16 cellular contexts compared by ENCODE assay signal in the genomic region with DNA sequence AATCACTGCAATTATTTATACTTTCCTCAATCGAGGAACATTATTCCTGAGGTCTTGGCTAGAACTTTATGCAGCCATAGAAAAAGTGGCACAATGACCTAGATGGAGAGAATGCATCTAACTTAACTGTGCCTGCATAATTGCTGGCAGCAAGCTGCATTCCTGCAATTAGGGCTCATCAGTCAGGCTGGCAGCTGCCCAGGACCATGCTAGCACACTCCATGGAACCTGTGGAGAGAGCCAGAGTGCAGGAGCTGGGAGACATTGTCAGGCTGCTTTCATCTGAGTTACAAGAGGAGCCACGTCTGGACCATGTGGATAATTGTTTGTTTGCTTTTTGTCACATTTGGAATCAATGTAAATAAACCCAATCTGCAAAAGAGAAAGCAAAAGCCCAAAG.
DNase-seq lines count a peak whose midpoint lies in the region; ATAC-seq and TF ChIP-seq lines count a peak whose summit lies in the region.
"Had no signal": no experiment of that assay in that cellular context is flagged by ENCODE, and none has a peak within 500 bp of the region (broad histone marks: within the 10 kb centered on the region; RNA-seq: fewer than 3 reads in every experiment).

No MANE protein-coding gene starts in this region.

- H3K4me1 ChIP-seq in cardiac muscle cell (ENCODE audit: low read depth), result peaks cover 5% of the 10 kb centered on the region
- H3K4me1 ChIP-seq: gastrocnemius medialis, suprapubic skin had no signal

- ATAC-seq in HG03025 (IDR thresholded peaks at IDR 0.05; ENCODE audit: low FRiP score, unreplicated experiment), result no peak
- ATAC-seq in HG03439 (IDR thresholded peaks at IDR 0.05; ENCODE audit: unreplicated experiment), result no peak
- ATAC-seq in GM21825 (IDR thresholded peaks at IDR 0.05; ENCODE audit: unreplicated experiment), result no peak
- ATAC-seq: gastrocnemius medialis, left colon had no signal

- no peaks in the 10 kb centered on the region for H3K9me3 Mint-ChIP-seq in chondrocyte (ENCODE audit: low read depth)
- H3K9me3 Mint-ChIP-seq: activated B cell treated with CpG ODN at 0.5 μM for 24 hours had no signal

- no peak overlapping the region for H3K4me3 Mint-ChIP-seq in chondrocyte (ENCODE audit: unreplicated experiment)
- H3K4me3 Mint-ChIP-seq: activated B cell treated with CpG ODN at 0.5 μM for 24 hours; activated T-cell treated with anti-CD3 and anti-CD28 coated beads, Interleukin-2, amount 50 U/mL, for 24 hours; central memory CD8-positive, alpha-beta T cell had no signal

- H3K27me3 Mint-ChIP-seq in chondrocyte (ENCODE audit: low read depth), result no peaks in the 10 kb centered on the region
- H3K27me3 Mint-ChIP-seq: activated T-cell treated with anti-CD3 and anti-CD28 coated beads, Interleukin-2, amount 50 U/mL, for 24 hours; central memory CD8-positive, alpha-beta T cell had no signal

- no peaks in the 10 kb centered on the region for H3K9me3 ChIP-seq in cardiac muscle cell (ENCODE audit: low read depth)
- H3K9me3 ChIP-seq: gastrocnemius medialis, suprapubic skin had no signal

- no peaks in the 10 kb centered on the region for H3K36me3 ChIP-seq in cardiac muscle cell
- H3K36me3 ChIP-seq: gastrocnemius medialis, suprapubic skin had no signal

- no peak overlapping the region for H3K4me3 ChIP-seq in cardiac muscle cell
- H3K4me3 ChIP-seq: gastrocnemius medialis, suprapubic skin had no signal

- H3K27ac Mint-ChIP-seq in chondrocyte (ENCODE audit: unreplicated experiment), result no peak overlapping the region
- H3K27ac Mint-ChIP-seq: activated B cell treated with CpG ODN at 0.5 μM for 24 hours; activated T-cell treated with anti-CD3 and anti-CD28 coated beads, Interleukin-2, amount 50 U/mL, for 24 hours had no signal

- H3K36me3 Mint-ChIP-seq in chondrocyte (ENCODE audit: low read depth), result no peaks in the 10 kb centered on the region

- H3K27me3 ChIP-seq in cardiac muscle cell, result no peaks in the 10 kb centered on the region
- H3K27me3 ChIP-seq: gastrocnemius medialis, suprapubic skin had no signal

- peaks cover 4% of the 10 kb centered on the region for H3K4me1 Mint-ChIP-seq in chondrocyte (ENCODE audit: low read depth)
- H3K4me1 Mint-ChIP-seq: activated B cell treated with CpG ODN at 0.5 μM for 24 hours; central memory CD8-positive, alpha-beta T cell had no signal

- TF ChIP-seq CTCF in cardiac muscle cell (IDR thresholded peaks at IDR 0.05; ENCODE audit: low read depth, low read length) (no peak), chondrocyte (IDR thresholded peaks at IDR 0.05) (no peak)

- H3K27ac ChIP-seq in cardiac muscle cell, result no peak overlapping the region
- H3K27ac ChIP-seq: gastrocnemius medialis, suprapubic skin had no signal

- DNase-seq in A172 (ENCODE audit: low spot score) (peak; percentile 64), NCI-H1417 treated with DMSO at 0.1 percent for 48 hours (lab: John Stamatoyannopoulos, UW) (peak; percentile 82), anterior cingulate cortex (lab: John Stamatoyannopoulos, UW) (peak in 30 of 58 donors; percentile 0 to 45 (median 10)), cardiac muscle cell (ENCODE audit: low read depth in 1 of 2, low spot score in 1 of 2) (peak; percentile 23 to 64), chondrocyte (ENCODE audit: low spot score) (no peak)
- DNase-seq: activated B cell treated with CpG ODN at 0.5 μM for 24 hours; activated T-cell treated with anti-CD3 and anti-CD28 coated beads, Interleukin-2, amount 50 U/mL, for 24 hours; gastrocnemius medialis; GDM1; left colon; NCI-H2029 treated with DMSO at 0.1 percent for 48 hours had no signal
